Comparison of ENCODE assay signal across 15 cellular contexts in the genomic region with DNA sequence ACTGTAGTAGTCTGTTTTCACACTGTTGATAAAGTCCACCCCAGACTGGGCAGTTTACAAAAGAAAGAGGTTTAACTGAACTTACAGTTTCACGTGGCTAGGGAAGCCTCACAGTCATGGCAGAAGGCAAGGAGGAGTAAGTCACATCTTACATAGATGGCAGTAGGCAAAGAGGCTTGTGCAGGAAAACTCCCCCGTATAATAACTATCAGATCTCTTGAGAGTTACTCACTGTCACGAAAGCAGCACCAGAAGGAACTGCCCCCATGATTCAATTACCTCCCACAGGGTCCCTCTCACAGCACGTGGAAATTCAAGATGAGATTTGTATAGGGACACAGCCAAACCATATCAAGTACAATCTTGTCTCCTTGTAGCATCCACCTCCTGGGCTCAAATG. TPM values are rescaled to one million over a fixed set of nuclear protein-coding genes. Genes with fewer than 3 reads are reported as not detected.
DNase-seq lines count a peak whose midpoint lies in the region; ATAC-seq, FAIRE-seq and TF ChIP-seq lines count a peak whose summit lies in the region.
"Had no signal": no experiment of that assay in that cellular context is flagged by ENCODE, and none has a peak within 500 bp of the region (broad histone marks: within the 10 kb centered on the region; RNA-seq: fewer than 3 reads in every experiment).

No MANE protein-coding gene starts in this region.

- H3K27me3 Mint-ChIP-seq in CD4-positive, alpha-beta T cell, result no peaks in the 10 kb centered on the region
- H3K27me3 Mint-ChIP-seq in activated CD8-positive, alpha-beta T cell treated with anti-CD3 and anti-CD28 coated beads, Interleukin-2, amount 10 ng/mL, durations not matched to agents 7 days and 5 days (ENCODE audit: low read depth), result no peaks in the 10 kb centered on the region
- no peaks in the 10 kb centered on the region for H3K27me3 Mint-ChIP-seq in naive thymus-derived CD4-positive, alpha-beta T cell
- H3K27me3 Mint-ChIP-seq: B cell had no signal

- no peak for DNase-seq in CD4-positive, alpha-beta T cell
- DNase-seq in GM12891 (ENCODE audit: insufficient read length, low spot score) (no peak), MM.1S (no peak), glomerular visceral epithelial cell (ENCODE audit: extremely low spot score) (no peak)
- DNase-seq in activated CD8-positive, alpha-beta T cell treated with anti-CD3 and anti-CD28 coated beads, Interleukin-2, amount 10 ng/mL, durations not matched to agents 7 days and 5 days, result no peak
- DNase-seq in naive thymus-derived CD4-positive, alpha-beta T cell, result no peak
- DNase-seq: IMR-90, NCI-H1048, NCI-H1694, NCI-H345, NCI-H748 treated with DMSO at 0.1 percent for 48 hours, PC-3 had no signal

- no peak overlapping the region for H2AFZ ChIP-seq in MM.1S (ENCODE audit: low read length)

- peaks cover 26% of the 10 kb centered on the region for H3K4me1 Mint-ChIP-seq in CD4-positive, alpha-beta T cell (ENCODE audit: low read depth)
- peaks cover 13% of the 10 kb centered on the region for H3K4me1 Mint-ChIP-seq in activated CD8-positive, alpha-beta T cell treated with anti-CD3 and anti-CD28 coated beads, Interleukin-2, amount 10 ng/mL, durations not matched to agents 7 days and 5 days (ENCODE audit: low read depth)
- peaks cover 13 to 46% (median 28%) of the 10 kb centered on the region in 7 donors for H3K4me1 Mint-ChIP-seq in naive thymus-derived CD4-positive, alpha-beta T cell

- intact Hi-C loops in CD4-positive, alpha-beta T cell (cut with DNase I, micrococcal nuclease), result no loop called here
- intact Hi-C loops in naive thymus-derived CD4-positive, alpha-beta T cell (cut with micrococcal nuclease), result no loop called here

- H3K36me3 ChIP-seq in naive thymus-derived CD4-positive, alpha-beta T cell (ENCODE audit: control insufficient read depth in 2 of 3, insufficient read depth in 3 of 3, low read length in 3 of 3), result peaks cover 0 to 13% (median 3%) of the 10 kb centered on the region in 3 experiments
- H3K36me3 ChIP-seq in MM.1S (replicated peaks; ENCODE audit: insufficient read depth, low read length), result no peaks in the 10 kb centered on the region

- no peak overlapping the region for H3K27ac ChIP-seq in CD4-positive, alpha-beta T cell (ENCODE audit: low read depth, low read length)
- no peak overlapping the region for H3K27ac ChIP-seq in naive thymus-derived CD4-positive, alpha-beta T cell (ENCODE audit: low read depth, low read length)
- H3K27ac ChIP-seq in MM.1S (ENCODE audit: low read length), result no peak overlapping the region

- no peaks in the 10 kb centered on the region for H3K27me3 ChIP-seq in CD4-positive, alpha-beta T cell (ENCODE audit: control insufficient read depth, insufficient read depth, low read length)
- no peaks in the 10 kb centered on the region for H3K27me3 ChIP-seq in naive thymus-derived CD4-positive, alpha-beta T cell (ENCODE audit: control insufficient read depth in 2 of 2, insufficient read depth in 2 of 2, low read length in 2 of 2)
- no peaks in the 10 kb centered on the region for H3K27me3 ChIP-seq in MM.1S (replicated peaks; ENCODE audit: insufficient read depth, low read length)

- no peaks in the 10 kb centered on the region for H3K9me3 ChIP-seq in CD4-positive, alpha-beta T cell (ENCODE audit: control insufficient read depth, low read length)
- peaks cover 0 to 5% (median 0%) of the 10 kb centered on the region in 3 experiments for H3K9me3 ChIP-seq in naive thymus-derived CD4-positive, alpha-beta T cell (ENCODE audit: control insufficient read depth in 2 of 3, low read length in 3 of 3)
- H3K9me3 ChIP-seq in MM.1S (replicated peaks; ENCODE audit: insufficient read depth, low read length), result no peaks in the 10 kb centered on the region

- no peaks in the 10 kb centered on the region for H4K20me1 ChIP-seq in MM.1S (ENCODE audit: insufficient read depth, low read length)

- H3K4me1 ChIP-seq in naive thymus-derived CD4-positive, alpha-beta T cell (ENCODE audit: control insufficient read depth in 2 of 2, insufficient read depth in 2 of 2, low read length in 2 of 2), result peaks cover 22 to 48% of the 10 kb centered on the region in 2 donors
- no peaks in the 10 kb centered on the region for H3K4me1 ChIP-seq in MM.1S (ENCODE audit: low read length)

- peaks cover 8% of the 10 kb centered on the region for H3K36me3 Mint-ChIP-seq in CD4-positive, alpha-beta T cell (ENCODE audit: low read depth)
- peaks cover 48% of the 10 kb centered on the region for H3K36me3 Mint-ChIP-seq in activated CD8-positive, alpha-beta T cell treated with anti-CD3 and anti-CD28 coated beads, Interleukin-2, amount 10 ng/mL, durations not matched to agents 7 days and 5 days (ENCODE audit: low read depth)
- peaks cover 13 to 53% (median 42%) of the 10 kb centered on the region in 5 donors for H3K36me3 Mint-ChIP-seq in naive thymus-derived CD4-positive, alpha-beta T cell

- H3K9me2 ChIP-seq in MM.1S (replicated peaks; ENCODE audit: insufficient read depth, low read length), result no peaks in the 10 kb centered on the region

- no peak overlapping the region for H3K4me2 ChIP-seq in MM.1S (ENCODE audit: low read depth, low read length)

- H3K27ac Mint-ChIP-seq in CD4-positive, alpha-beta T cell, result peak overlapping the region; percentile 66
- H3K27ac Mint-ChIP-seq in activated CD8-positive, alpha-beta T cell treated with anti-CD3 and anti-CD28 coated beads, Interleukin-2, amount 10 ng/mL, durations not matched to agents 7 days and 5 days, result no peak overlapping the region
- peak overlapping the region in 8 of 9 donors; percentile 16 to 78 (median 48) for H3K27ac Mint-ChIP-seq in naive thymus-derived CD4-positive, alpha-beta T cell
- H3K27ac Mint-ChIP-seq: B cell had no signal

- no peaks in the 10 kb centered on the region for H3F3A ChIP-seq in MM.1S (ENCODE audit: insufficient read depth, low read length)

- no peak overlapping the region for H3K4me3 Mint-ChIP-seq in CD4-positive, alpha-beta T cell
- no peak overlapping the region for H3K4me3 Mint-ChIP-seq in activated CD8-positive, alpha-beta T cell treated with anti-CD3 and anti-CD28 coated beads, Interleukin-2, amount 10 ng/mL, durations not matched to agents 7 days and 5 days
- peak overlapping the region in 6 of 10 donors; percentile 2 to 61 (median 30) for H3K4me3 Mint-ChIP-seq in naive thymus-derived CD4-positive, alpha-beta T cell
- H3K4me3 Mint-ChIP-seq: B cell had no signal

- no peak for TF ChIP-seq POLR2A in GM12891 (IDR thresholded peaks at IDR 0.05; ENCODE audit: low read depth, low read length)

- no peaks in the 10 kb centered on the region for H3K9me3 Mint-ChIP-seq in CD4-positive, alpha-beta T cell
- H3K9me3 Mint-ChIP-seq in activated CD8-positive, alpha-beta T cell treated with anti-CD3 and anti-CD28 coated beads, Interleukin-2, amount 10 ng/mL, durations not matched to agents 7 days and 5 days (ENCODE audit: insufficient read depth), result peaks cover 8% of the 10 kb centered on the region
- H3K9me3 Mint-ChIP-seq in naive thymus-derived CD4-positive, alpha-beta T cell, result peaks cover 0 to 26% (median 8%) of the 10 kb centered on the region in 11 donors

- POLR2A ChIA-PET in CD4-positive, alpha-beta T cell (lab: Charles Lee), result interaction anchor here (1.8 kb wide), 1 partner anchor 20 kb away, joined by 6 read pairs; a partner anchor contains a TSS
- POLR2A ChIA-PET in activated CD8-positive, alpha-beta T cell treated with anti-CD3 and anti-CD28 coated beads, Interleukin-2, amount 10 ng/mL, durations not matched to agents 7 days and 5 days (lab: Charles Lee), result no interaction called here
- POLR2A ChIA-PET in naive thymus-derived CD4-positive, alpha-beta T cell (lab: Charles Lee), result no interaction called here

- no peak for TF ChIP-seq CTCF in CD4-positive, alpha-beta T cell (IDR thresholded peaks at IDR 0.05)
- TF ChIP-seq CTCF in MM.1S (IDR thresholded peaks at IDR 0.05; ENCODE audit: low read length), result no peak

- CTCF ChIA-PET in CD4-positive, alpha-beta T cell (lab: Charles Lee), result no interaction called here
- CTCF ChIA-PET in activated CD8-positive, alpha-beta T cell treated with anti-CD3 and anti-CD28 coated beads, Interleukin-2, amount 10 ng/mL, durations not matched to agents 7 days and 5 days (lab: Charles Lee), result no interaction called here
- CTCF ChIA-PET in naive thymus-derived CD4-positive, alpha-beta T cell (lab: Charles Lee), result no interaction called here

- no peak overlapping the region for H3K9ac ChIP-seq in MM.1S (ENCODE audit: low read length)

- H3K4me3 ChIP-seq in naive thymus-derived CD4-positive, alpha-beta T cell (ENCODE audit: low read length), result no peak overlapping the region
- no peak overlapping the region for H3K4me3 ChIP-seq in MM.1S (ENCODE audit: low read length)

- peaks cover 20% of the 10 kb centered on the region for H3K79me2 ChIP-seq in MM.1S (ENCODE audit: low read length)

- no peak for ATAC-seq in CD4-positive, alpha-beta T cell (ENCODE audit: poor library complexity)
- ATAC-seq in activated CD8-positive, alpha-beta T cell treated with anti-CD3 and anti-CD28 coated beads, Interleukin-2, amount 10 ng/mL, durations not matched to agents 7 days and 5 days, result peak; percentile 15
- no peak for ATAC-seq in naive thymus-derived CD4-positive, alpha-beta T cell
- no peak for ATAC-seq in GM18858 (IDR thresholded peaks at IDR 0.05; ENCODE audit: unreplicated experiment)
- ATAC-seq: PC-3 had no signal

- FAIRE-seq in GM12891 (lab: Jason Lieb, UNC), result peak; percentile 9
- FAIRE-seq: H54 had no signal

TF ChIP-seq in GM12891, 5 proteins besides CTCF, POLR2A, EP300 and RAD21:
- TF ChIP-seq TAF1 (IDR thresholded peaks at IDR 0.05; ENCODE audit: low read depth, low read length), result no peak
- no peak for TF ChIP-seq SPI1 (IDR thresholded peaks at IDR 0.05; ENCODE audit: low read depth, low read length)
- no peak for TF ChIP-seq POLR2AphosphoS5 (IDR thresholded peaks at IDR 0.05; ENCODE audit: low read depth, low read length)
- TF ChIP-seq POU2F2 (IDR thresholded peaks at IDR 0.05; ENCODE audit: low read depth, low read length), result no peak
- TF ChIP-seq PAX5 (IDR thresholded peaks at IDR 0.05; ENCODE audit: insufficient read depth, low read length, severe bottlenecking), result no peak

RNA-seq across cellular contexts. Expression of a gene that starts 21.1 kb away (rescaled TPM):
- total RNA-seq in CD4-positive, alpha-beta T cell, result 100 to 1,000 TPM; 181 to 200 TPM
- polyA plus RNA-seq in GM12891 (2012; ENCODE audit: low read depth, missing spikeins), result 24.8 TPM
- total RNA-seq in activated CD8-positive, alpha-beta T cell treated with anti-CD3 and anti-CD28 coated beads, Interleukin-2, amount 10 ng/mL, durations not matched to agents 7 days and 5 days, result 10 to 100 TPM; 78.5 to 80.0 TPM
- total RNA-seq in naive thymus-derived CD4-positive, alpha-beta T cell, result 100 to 1,000 TPM in 4 of 5 experiments, 10 to 100 TPM in 1; 88.9 to 188 (median 129) TPM
- polyA plus RNA-seq in naive thymus-derived CD4-positive, alpha-beta T cell, result 10 to 100 TPM; 45.7 to 50.8 TPM

Comparison
In these comparisons a context has a peak if more than half of its experiments do, and no peak if none do; other contexts are left out.
1. H3K4me3 Mint-ChIP-seq: peak in naive thymus-derived CD4-positive, alpha-beta T cell (6 of 10); none in CD4-positive, alpha-beta T cell (single experiment) and activated CD8-positive, alpha-beta T cell treated with anti-CD3 and anti-CD28 coated beads, Interleukin-2, amount 10 ng/mL, durations not matched to agents 7 days and 5 days (single experiment).